In the genomic region with DNA sequence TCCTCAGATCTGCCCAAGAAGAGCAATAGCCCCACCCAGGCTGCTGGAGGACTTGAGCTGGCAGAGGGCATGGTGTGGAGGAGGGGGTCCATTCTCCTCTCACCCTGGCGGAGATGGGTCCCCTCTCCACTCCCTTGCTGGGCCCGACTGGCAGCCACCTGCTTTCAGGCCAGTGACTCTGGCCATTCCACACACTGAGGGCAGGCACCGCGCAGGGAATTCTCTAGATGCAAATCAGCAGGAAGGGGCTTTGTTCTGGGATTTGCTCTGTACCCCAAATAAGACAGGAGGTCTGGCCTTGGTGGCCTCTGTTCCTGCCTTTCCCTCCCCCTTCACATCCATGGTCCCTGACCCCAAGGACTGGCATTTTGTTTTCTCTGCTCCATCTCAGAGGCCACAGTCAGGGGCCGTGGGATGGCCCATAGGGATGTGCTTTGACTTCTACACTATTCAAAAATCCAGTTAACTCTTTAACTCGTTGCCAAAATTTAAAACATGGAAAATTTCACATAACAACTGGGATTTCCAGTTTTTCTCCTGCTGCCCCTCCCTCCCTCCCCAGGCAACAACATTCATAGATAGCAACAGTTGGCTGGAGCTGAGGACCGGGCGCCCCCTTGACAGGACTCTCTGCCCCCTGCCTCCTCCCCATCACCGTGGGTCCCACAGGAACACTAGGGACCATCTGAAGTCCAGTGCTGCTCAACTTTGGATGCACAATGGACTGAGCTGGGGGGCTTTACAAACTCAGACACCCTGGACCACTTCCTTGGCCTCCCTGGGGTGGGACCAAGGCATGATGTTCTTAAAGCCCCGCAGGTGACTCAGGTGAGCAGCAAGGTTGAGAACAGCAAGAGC, we compare ENCODE assay signal across 9 cellular contexts. TPM values are rescaled to one million over a fixed set of nuclear protein-coding genes. Genes with fewer than 3 reads are reported as not detected.
DNase-seq lines count a peak whose midpoint lies in the region; ATAC-seq and TF ChIP-seq lines count a peak whose summit lies in the region.
"Had no signal": no experiment of that assay in that cellular context is flagged by ENCODE, and none has a peak within 500 bp of the region (broad histone marks: within the 10 kb centered on the region; RNA-seq: fewer than 3 reads in every experiment).

No MANE protein-coding gene starts in this region.

- H3K27ac ChIP-seq in ACC112 (ENCODE audit: low read depth, low read length) (peak overlapping the region; percentile 52), WERI-Rb-1 (no peak overlapping the region), right cardiac atrium (ENCODE audit: low read length) (peak overlapping the region; percentile 71)
- H3K27ac ChIP-seq: epithelial cell of prostate had no signal

- intact Hi-C loops in right cardiac atrium (cut with DNase I) (no loop called here), sciatic nerve (cut with DNase I) (no loop called here)
- intact Hi-C loops in activated T-helper 1 cell treated with anti-CD3 and anti-CD28 coated beads, Interleukin-12 subunit alpha, Interleukin-12 subunit beta, Interleukin-2, Interleukin-4 antibody, amounts not matched to agents 30 ng/mL and 10 ng/mL and 1 ng/mL, durations not matched to agents 14 hours and 24 hours and 36 hours (cut with micrococcal nuclease) = no loop called here

- no peaks in the 10 kb centered on the region for H3K27me3 Mint-ChIP-seq in activated T-helper 1 cell treated with anti-CD3 and anti-CD28 coated beads, Interleukin-12 subunit alpha, Interleukin-12 subunit beta, Interleukin-2, Interleukin-4 antibody, amounts not matched to agents 30 ng/mL and 10 ng/mL and 1 ng/mL, durations not matched to agents 14 hours and 24 hours and 36 hours (ENCODE audit: insufficient read depth)

- H3K36me3 Mint-ChIP-seq in activated T-helper 1 cell treated with anti-CD3 and anti-CD28 coated beads, Interleukin-12 subunit alpha, Interleukin-12 subunit beta, Interleukin-2, Interleukin-4 antibody, amounts not matched to agents 30 ng/mL and 10 ng/mL and 1 ng/mL, durations not matched to agents 14 hours and 24 hours and 36 hours (ENCODE audit: low read depth) = no peaks in the 10 kb centered on the region

- H3K9me3 Mint-ChIP-seq in activated T-helper 1 cell treated with anti-CD3 and anti-CD28 coated beads, Interleukin-12 subunit alpha, Interleukin-12 subunit beta, Interleukin-2, Interleukin-4 antibody, amounts not matched to agents 30 ng/mL and 10 ng/mL and 1 ng/mL, durations not matched to agents 14 hours and 24 hours and 36 hours = no peaks in the 10 kb centered on the region

- no peaks in the 10 kb centered on the region for H3K79me2 ChIP-seq in ACC112 (ENCODE audit: control insufficient read depth, insufficient read depth, low read length, unreplicated experiment)

- ATAC-seq in right cardiac atrium = peak; percentile 0 to 12
- ATAC-seq in sciatic nerve = peak; percentile 21
- ATAC-seq in HG02970 (IDR thresholded peaks at IDR 0.05; ENCODE audit: low FRiP score, unreplicated experiment) = no peak

- H2AFZ ChIP-seq in ACC112 (ENCODE audit: low read length, unreplicated experiment) = no peak overlapping the region

- H3K9me3 ChIP-seq in WERI-Rb-1 (ENCODE audit: severe bottlenecking) (no peaks in the 10 kb centered on the region), right cardiac atrium (ENCODE audit: control insufficient read depth, low read length) (no peaks in the 10 kb centered on the region)

- H3K4me3 ChIP-seq in ACC112 (ENCODE audit: low read depth, low read length) (no peak overlapping the region), WERI-Rb-1 (ENCODE audit: low read depth, low read length) (no peak overlapping the region), right cardiac atrium (ENCODE audit: low read length) (no peak overlapping the region)

- no peaks in the 10 kb centered on the region for H3K27me3 ChIP-seq in ACC112 (ENCODE audit: insufficient read depth, low read length)
- H3K27me3 ChIP-seq in WERI-Rb-1 (ENCODE audit: insufficient read depth, low read depth, severe bottlenecking) = no peaks in the 10 kb centered on the region
- H3K27me3 ChIP-seq in right cardiac atrium (ENCODE audit: control insufficient read depth, insufficient read depth) = no peaks in the 10 kb centered on the region

- 51% methylated on average over 10 of the region's 10 CpGs for WGBS in right cardiac atrium

- peaks cover 37% of the 10 kb centered on the region for H3K4me1 ChIP-seq in ACC112 (ENCODE audit: control insufficient read depth, insufficient read depth, low read length, unreplicated experiment)
- peaks cover 30% of the 10 kb centered on the region for H3K4me1 ChIP-seq in right cardiac atrium (ENCODE audit: control insufficient read depth, insufficient read depth, low read length)

- H3K4me1 Mint-ChIP-seq in activated T-helper 1 cell treated with anti-CD3 and anti-CD28 coated beads, Interleukin-12 subunit alpha, Interleukin-12 subunit beta, Interleukin-2, Interleukin-4 antibody, amounts not matched to agents 30 ng/mL and 10 ng/mL and 1 ng/mL, durations not matched to agents 14 hours and 24 hours and 36 hours (ENCODE audit: low read depth) = no peaks in the 10 kb centered on the region

- no peak overlapping the region for H3K4me3 Mint-ChIP-seq in activated T-helper 1 cell treated with anti-CD3 and anti-CD28 coated beads, Interleukin-12 subunit alpha, Interleukin-12 subunit beta, Interleukin-2, Interleukin-4 antibody, amounts not matched to agents 30 ng/mL and 10 ng/mL and 1 ng/mL, durations not matched to agents 14 hours and 24 hours and 36 hours

- H3K36me3 ChIP-seq in ACC112 (ENCODE audit: insufficient read depth, low read length) (no peaks in the 10 kb centered on the region), WERI-Rb-1 (no peaks in the 10 kb centered on the region)

- no peak for TF ChIP-seq CTCF in WERI-Rb-1 (IDR thresholded peaks at IDR 0.05; ENCODE audit: low read depth, low read length)

- H3K27ac Mint-ChIP-seq in activated T-helper 1 cell treated with anti-CD3 and anti-CD28 coated beads, Interleukin-12 subunit alpha, Interleukin-12 subunit beta, Interleukin-2, Interleukin-4 antibody, amounts not matched to agents 30 ng/mL and 10 ng/mL and 1 ng/mL, durations not matched to agents 14 hours and 24 hours and 36 hours = no peak overlapping the region

- DNase-seq in WERI-Rb-1 (peak; percentile 4), right cardiac atrium (peak; percentile 15 to 71 (median 59)), sciatic nerve (ENCODE audit: low spot score) (peak; percentile 59), NCI-H226 (no peak), COLO668 (lab: John Stamatoyannopoulos, UW; ENCODE audit: unreplicated experiment) (no peak)
- DNase-seq in activated T-helper 1 cell treated with anti-CD3 and anti-CD28 coated beads, Interleukin-12 subunit alpha, Interleukin-12 subunit beta, Interleukin-2, Interleukin-4 antibody, amounts not matched to agents 30 ng/mL and 10 ng/mL and 1 ng/mL, durations not matched to agents 14 hours and 24 hours and 36 hours (ENCODE audit: low spot score) = no peak

RNA-seq across cellular contexts. Expression of gene PPIF, which starts 33.9 kb away (rescaled TPM):
- total RNA-seq in right cardiac atrium (100 to 1,000 TPM in 3 of 4 donors, 10 to 100 TPM in 1; 91.8 to 121 (median 110) TPM), sciatic nerve (18.8 TPM)
- 97.7 TPM for polyA plus RNA-seq in right cardiac atrium
- 155 and 157 TPM in 2 replicates for total RNA-seq in activated T-helper 1 cell treated with anti-CD3 and anti-CD28 coated beads, Interleukin-12 subunit alpha, Interleukin-12 subunit beta, Interleukin-2, Interleukin-4 antibody, amounts not matched to agents 30 ng/mL and 10 ng/mL and 1 ng/mL, durations not matched to agents 14 hours and 24 hours and 36 hours

Comparison
In these comparisons a context has a peak if more than half of its experiments do, and no peak if none do; other contexts are left out.
1. DNase-seq: peak in WERI-Rb-1 (single experiment), right cardiac atrium (3 of 3) and sciatic nerve (single experiment); none in activated T-helper 1 cell treated with anti-CD3 and anti-CD28 coated beads, Interleukin-12 subunit alpha, Interleukin-12 subunit beta, Interleukin-2, Interleukin-4 antibody, amounts not matched to agents 30 ng/mL and 10 ng/mL and 1 ng/mL, durations not matched to agents 14 hours and 24 hours and 36 hours (single experiment), NCI-H226 (single experiment) and COLO668 (single experiment).